ENCODE assay signal across 1 cellular context in the genomic region with DNA sequence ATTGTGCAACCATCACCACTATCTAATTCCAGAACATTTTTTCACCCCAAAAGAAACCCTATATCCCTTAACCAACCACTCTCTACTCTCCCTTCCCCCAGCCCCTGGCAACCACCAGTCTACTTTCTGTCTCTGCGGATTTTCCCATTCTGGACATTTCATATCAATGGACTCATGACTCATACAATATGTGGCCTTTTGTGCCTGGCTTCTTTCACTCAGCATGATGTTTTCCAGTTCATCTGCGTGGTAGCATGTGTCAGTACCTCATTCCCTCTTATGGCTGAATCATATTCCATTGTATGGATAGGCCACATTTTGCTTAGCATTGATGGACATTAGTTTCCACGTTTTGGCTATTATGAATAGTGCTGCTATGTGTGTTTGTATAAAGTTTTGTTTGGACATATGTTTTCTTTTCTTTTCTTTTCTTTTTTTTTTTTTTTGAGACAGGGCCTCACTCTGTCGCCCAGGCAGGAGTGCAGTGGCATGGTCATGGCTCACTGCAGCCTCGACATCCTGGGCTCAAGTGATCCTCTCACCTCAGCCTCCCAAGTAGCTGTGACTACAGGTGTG.
TF ChIP-seq lines count a peak whose summit lies in the region.

No MANE protein-coding gene starts in this region.

TF ChIP-seq in K562, 482 proteins besides CTCF, POLR2A, EP300 and RAD21 (continued from another document):
- TF ChIP-seq, protein P1, sequence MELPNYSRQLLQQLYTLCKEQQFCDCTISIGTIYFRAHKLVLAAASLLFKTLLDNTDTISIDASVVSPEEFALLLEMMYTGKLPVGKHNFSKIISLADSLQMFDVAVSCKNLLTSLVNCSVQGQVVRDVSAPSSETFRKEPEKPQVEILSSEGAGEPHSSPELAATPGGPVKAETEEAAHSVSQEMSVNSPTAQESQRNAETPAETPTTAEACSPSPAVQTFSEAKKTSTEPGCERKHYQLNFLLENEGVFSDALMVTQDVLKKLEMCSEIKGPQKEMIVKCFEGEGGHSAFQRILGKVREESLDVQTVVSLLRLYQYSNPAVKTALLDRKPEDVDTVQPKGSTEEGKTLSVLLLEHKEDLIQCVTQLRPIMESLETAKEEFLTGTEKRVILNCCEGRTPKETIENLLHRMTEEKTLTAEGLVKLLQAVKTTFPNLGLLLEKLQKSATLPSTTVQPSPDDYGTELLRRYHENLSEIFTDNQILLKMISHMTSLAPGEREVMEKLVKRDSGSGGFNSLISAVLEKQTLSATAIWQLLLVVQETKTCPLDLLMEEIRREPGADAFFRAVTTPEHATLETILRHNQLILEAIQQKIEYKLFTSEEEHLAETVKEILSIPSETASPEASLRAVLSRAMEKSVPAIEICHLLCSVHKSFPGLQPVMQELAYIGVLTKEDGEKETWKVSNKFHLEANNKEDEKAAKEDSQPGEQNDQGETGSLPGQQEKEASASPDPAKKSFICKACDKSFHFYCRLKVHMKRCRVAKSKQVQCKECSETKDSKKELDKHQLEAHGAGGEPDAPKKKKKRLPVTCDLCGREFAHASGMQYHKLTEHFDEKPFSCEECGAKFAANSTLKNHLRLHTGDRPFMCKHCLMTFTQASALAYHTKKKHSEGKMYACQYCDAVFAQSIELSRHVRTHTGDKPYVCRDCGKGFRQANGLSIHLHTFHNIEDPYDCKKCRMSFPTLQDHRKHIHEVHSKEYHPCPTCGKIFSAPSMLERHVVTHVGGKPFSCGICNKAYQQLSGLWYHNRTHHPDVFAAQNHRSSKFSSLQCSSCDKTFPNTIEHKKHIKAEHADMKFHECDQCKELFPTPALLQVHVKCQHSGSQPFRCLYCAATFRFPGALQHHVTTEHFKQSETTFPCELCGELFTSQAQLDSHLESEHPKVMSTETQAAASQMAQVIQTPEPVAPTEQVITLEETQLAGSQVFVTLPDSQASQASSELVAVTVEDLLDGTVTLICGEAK (IDR thresholded peaks at IDR 0.05), result peak; percentile 76
- TF ChIP-seq, protein P1 (CRISPR knock-in tag; IDR thresholded peaks at IDR 0.05), result peak; percentile 67; the same call in 1 of the 2 replicates
- TF ChIP-seq CEBPB (tag; IDR thresholded peaks at IDR 0.05) (0 out of 2 replicates have a peak, but pooled peaks have one; percentile 14), LARP7 (IDR thresholded peaks at IDR 0.05) (no peak)
TF ChIP-seq in K562: peak in this region for 4.
